Comparison of ENCODE assay signal across 8 cellular contexts in the genomic region with DNA sequence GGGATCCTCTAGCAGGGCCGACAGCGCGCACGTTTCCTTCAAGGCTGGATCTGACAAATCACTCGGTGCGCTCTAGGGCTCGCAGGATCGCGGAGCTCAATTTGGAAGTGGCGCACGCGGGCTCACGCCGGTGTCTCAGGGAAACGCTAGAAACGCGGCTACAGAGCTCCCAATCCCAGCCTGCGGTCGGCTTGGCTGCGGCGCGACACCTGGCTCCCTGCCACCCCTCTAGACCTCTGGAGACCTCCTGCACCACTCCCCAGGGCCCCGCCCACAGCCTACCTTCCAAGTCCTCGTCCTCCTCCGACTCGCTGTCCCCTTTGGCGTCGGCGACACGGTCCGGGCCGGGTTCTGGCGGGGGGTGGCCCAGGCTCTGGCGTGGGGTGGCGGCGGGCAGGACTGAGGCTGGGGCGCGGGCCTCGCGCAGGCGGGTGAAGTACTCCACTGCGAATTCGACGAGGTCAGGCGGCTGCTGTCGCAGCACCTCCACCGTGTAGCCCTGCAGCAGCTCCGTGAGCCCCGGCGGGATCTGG. TPM values are rescaled to one million over a fixed set of nuclear protein-coding genes. Genes with fewer than 3 reads are reported as not detected.
DNase-seq lines count a peak whose midpoint lies in the region; ATAC-seq and TF ChIP-seq lines count a peak whose summit lies in the region.

No MANE protein-coding gene starts in this region.

- peak overlapping the region; percentile 62 for H2AFZ ChIP-seq in trophoblast cell (ENCODE audit: insufficient read depth, low read length, poor library complexity)

- peak; percentile 77 for DNase-seq in Daoy (ENCODE audit: low read depth)
- peak; percentile 73 to 91 for DNase-seq in HAP-1 (ENCODE audit: low spot score in 2 of 2)
- DNase-seq in MG63, result peak; percentile 76
- peak; percentile 33 to 50 (median 46) for DNase-seq in T-helper 1 cell
- peak; percentile 63 for DNase-seq in amniotic stem cell (lab: John Stamatoyannopoulos, UW)
- DNase-seq in left cardiac atrium, result peak; percentile 89
- DNase-seq in trophoblast cell, result peak; percentile 67 to 84
- DNase-seq in upper lobe of left lung, result peak; percentile 86 to 95

- H2BK120ac ChIP-seq in trophoblast cell (ENCODE audit: insufficient read depth, low read length, poor library complexity), result no peak overlapping the region

- no peak overlapping the region for H2AK5ac ChIP-seq in trophoblast cell (ENCODE audit: low read length)

- ATAC-seq in left cardiac atrium (peak; percentile 79), upper lobe of left lung (ENCODE audit: low FRiP score in 2 of 2) (peak; percentile 79 to 82)

- H3K27ac ChIP-seq in trophoblast cell (ENCODE audit: low read depth, low read length) (peak overlapping the region; percentile 16), upper lobe of left lung (peak overlapping the region; percentile 90 to 98 (median 92))

- peak overlapping the region; percentile 21 for H4K91ac ChIP-seq in trophoblast cell (ENCODE audit: low read depth, low read length)

- in situ Hi-C loops in HAP-1 (cut with MboI; ENCODE audit: low sequenced_read_pairs), result no loop called here

- no peak for TF ChIP-seq POLR2A in upper lobe of left lung (IDR thresholded peaks at IDR 0.05)

- H4K8ac ChIP-seq in trophoblast cell (ENCODE audit: low read depth, low read length), result peak overlapping the region; percentile 45

- H3K4me3 ChIP-seq in HAP-1 (peak overlapping the region; percentile 65), MG63 (peak overlapping the region; percentile 79), trophoblast cell (ENCODE audit: low read depth, low read length) (peak overlapping the region; percentile 88), upper lobe of left lung (peak overlapping the region; percentile 44 to 95 (median 92))

- intact Hi-C loops in left cardiac atrium (cut with DNase I), result no loop called here

- no peaks in the 10 kb centered on the region for H3K27me3 ChIP-seq in HAP-1 (ENCODE audit: low read depth)
- no peaks in the 10 kb centered on the region for H3K27me3 ChIP-seq in MG63
- no peaks in the 10 kb centered on the region for H3K27me3 ChIP-seq in trophoblast cell (ENCODE audit: insufficient read depth, low read length)
- H3K27me3 ChIP-seq in upper lobe of left lung, result no peaks in the 10 kb centered on the region

- H3K9ac ChIP-seq in trophoblast cell (ENCODE audit: low read length), result peak overlapping the region; percentile 44

- H3K18ac ChIP-seq in trophoblast cell (ENCODE audit: low read length), result peak overlapping the region; percentile 79

- no peak overlapping the region for H2BK12ac ChIP-seq in trophoblast cell (ENCODE audit: low read length)

- H3K79me2 ChIP-seq in trophoblast cell (ENCODE audit: control insufficient read depth, insufficient read depth, low read length, poor library complexity), result peaks cover 5% of the 10 kb centered on the region

- H3K4me2 ChIP-seq in trophoblast cell (ENCODE audit: low read length), result peak overlapping the region; percentile 87

- peaks cover 3% of the 10 kb centered on the region for H3K79me1 ChIP-seq in trophoblast cell (ENCODE audit: low read length)

- TF ChIP-seq CTCF in upper lobe of left lung (IDR thresholded peaks at IDR 0.05), result no peak

- H2BK5ac ChIP-seq in trophoblast cell (ENCODE audit: low read depth, low read length, poor library complexity), result no peak overlapping the region

- H3K36me3 ChIP-seq in HAP-1 (replicated peaks) (no peaks in the 10 kb centered on the region), MG63 (peaks cover 8% of the 10 kb centered on the region), trophoblast cell (ENCODE audit: control insufficient read depth in 1 of 2, insufficient read depth in 2 of 2, low read length in 2 of 2) (no peaks in the 10 kb centered on the region), upper lobe of left lung (no peaks in the 10 kb centered on the region)

- TF ChIP-seq EP300 in upper lobe of left lung (IDR thresholded peaks at IDR 0.05), result no peak

- peak overlapping the region; percentile 47 for H3K14ac ChIP-seq in trophoblast cell (ENCODE audit: low read length)

- peaks cover 10% of the 10 kb centered on the region; the same call in 1 of the 2 replicates for H3K4me1 ChIP-seq in HAP-1
- H3K4me1 ChIP-seq in trophoblast cell (ENCODE audit: control insufficient read depth in 1 of 2, insufficient read depth in 2 of 2, low read length in 2 of 2), result no peaks in the 10 kb centered on the region
- H3K4me1 ChIP-seq in upper lobe of left lung, result peaks cover 20 to 26% (median 24%) of the 10 kb centered on the region in 4 donors

- H3K4ac ChIP-seq in trophoblast cell (ENCODE audit: low read depth, low read length), result no peak overlapping the region

- no CpG with 5 or more reads among the region's 50 CpGs for WGBS in trophoblast cell (ENCODE audit: extremely low coverage, insufficient coverage, insufficient read length)
- WGBS in upper lobe of left lung, 2 donors, result 0 to 1% methylated on average over 14 to 34 of the region's 50 CpGs

- 0 out of 2 replicates have a peak, but pooled peaks cover 5% of the 10 kb centered on the region for H3K9me3 ChIP-seq in HAP-1
- H3K9me3 ChIP-seq in MG63, result no peaks in the 10 kb centered on the region
- H3K9me3 ChIP-seq in trophoblast cell (ENCODE audit: insufficient read depth, low read depth, low read length), result no peaks in the 10 kb centered on the region
- no peaks in the 10 kb centered on the region for H3K9me3 ChIP-seq in upper lobe of left lung

- H4K12ac ChIP-seq in trophoblast cell (ENCODE audit: low read depth, low read length), result peak overlapping the region; percentile 0

- H3K23ac ChIP-seq in trophoblast cell (ENCODE audit: low read length), result no peak overlapping the region

RNA-seq across cellular contexts. Expression of a gene that starts 0.6 kb away (rescaled TPM):
- total RNA-seq in Daoy (2014; rRNA removed; shearing (Covaris generic)), result 24.1 and 25.7 TPM in 2 replicates
- 7.8 and 11.0 TPM in 2 replicates for total RNA-seq in MG63 (2014; rRNA removed; shearing (Covaris generic); ENCODE audit: low replicate concordance)
- total RNA-seq in left cardiac atrium, result 10 to 100 TPM; 42.5 to 56.8 TPM
- polyA plus RNA-seq in trophoblast cell (2013), result 26.0 and 26.3 TPM in 2 replicates
- total RNA-seq in upper lobe of left lung, result 10 to 100 TPM; 13.0 to 62.3 (median 31.4) TPM

RNA-seq across cellular contexts. Expression of a gene that starts 51.6 kb away (rescaled TPM):
- total RNA-seq in Daoy (2014; rRNA removed; shearing (Covaris generic)), result 17.6 and 20.5 TPM in 2 replicates
- 17.2 and 23.4 TPM in 2 replicates for total RNA-seq in MG63 (2014; rRNA removed; shearing (Covaris generic); ENCODE audit: low replicate concordance)
- 10 to 100 TPM; 53.4 to 55.6 TPM for total RNA-seq in left cardiac atrium
- 5.4 and 6.0 TPM in 2 replicates for polyA plus RNA-seq in trophoblast cell (2013)
- total RNA-seq in upper lobe of left lung, result 10 to 100 TPM; 15.1 to 32.7 (median 19.2) TPM

Comparison
In these comparisons a context has a peak if more than half of its experiments do, and no peak if none do; other contexts are left out.
1. Peak in every context shown above with its lines: DNase-seq, ATAC-seq, H3K4me3 ChIP-seq and H3K27ac ChIP-seq.